17 cellular contexts compared by ENCODE assay signal in genomic region chr18:76506974-76507764, GRCh38.
"Had no signal": no experiment of that assay in that cellular context is flagged by ENCODE, and none has a peak within 500 bp of the region (broad histone marks: within the 10 kb centered on the region; RNA-seq: fewer than 3 reads in every experiment).

No MANE protein-coding gene starts in this region.

- H3K27ac ChIP-seq: foreskin keratinocyte, left ventricle myocardium inferior, lower lobe of right lung, right atrium auricular region, suprapubic skin, thyroid gland had no signal

- H3K27me3 Mint-ChIP-seq: type B pancreatic cell had no signal

- H3K9me3 ChIP-seq: left ventricle myocardium inferior, lower lobe of right lung, right atrium auricular region, suprapubic skin, thyroid gland had no signal

- H3K4me1 Mint-ChIP-seq: immature natural killer cell had no signal

- H3K4me2 ChIP-seq: smooth muscle cell had no signal

- H3K36me3 ChIP-seq: left ventricle myocardium inferior, lower lobe of right lung, right atrium auricular region, suprapubic skin, thyroid gland had no signal

- H3K4me3 Mint-ChIP-seq: immature natural killer cell; natural killer cell treated with Interleukin-12 subunit alpha and Interleukin-12 subunit beta and Interleukin-15 and Interleukin-18, amount 100 ng/mL, for 72 hours; type B pancreatic cell had no signal

- H3K9me3 Mint-ChIP-seq: immature natural killer cell; natural killer cell treated with Interleukin-12 subunit alpha and Interleukin-12 subunit beta and Interleukin-15 and Interleukin-18, amount 100 ng/mL, for 72 hours; type B pancreatic cell had no signal

- DNase-seq: dermis blood vessel endothelial cell; erythroblast; foreskin keratinocyte; immature natural killer cell; left cardiac atrium; left ventricle myocardium inferior; lower lobe of right lung; mesenchymal stem cell; midbrain; stimulated activated CD4-positive, alpha-beta T cell treated with anti-CD3 and anti-CD28 coated beads, Interleukin-2, amount 100 ng/mL, for 48 hours; stimulated activated naive CD8-positive, alpha-beta T cell treated with anti-CD3 and anti-CD28 coated beads, Interleukin-15, Interleukin-2, amounts not matched to agents 100 U/mL and 50 U/mL, for 24 hours; thyroid gland had no signal

- H3K4me1 ChIP-seq: foreskin keratinocyte, left ventricle myocardium inferior, lower lobe of right lung, right atrium auricular region, suprapubic skin had no signal

- H3K27me3 ChIP-seq: foreskin keratinocyte, right atrium auricular region, suprapubic skin, thyroid gland had no signal

- H3K36me3 Mint-ChIP-seq: immature natural killer cell; natural killer cell treated with Interleukin-12 subunit alpha and Interleukin-12 subunit beta and Interleukin-15 and Interleukin-18, amount 100 ng/mL, for 72 hours; type B pancreatic cell had no signal

- H3K4me3 ChIP-seq: left ventricle myocardium inferior, lower lobe of right lung, right atrium auricular region, smooth muscle cell, suprapubic skin, thyroid gland had no signal

- H3K27ac Mint-ChIP-seq: immature natural killer cell; natural killer cell treated with Interleukin-12 subunit alpha and Interleukin-12 subunit beta and Interleukin-15 and Interleukin-18, amount 100 ng/mL, for 72 hours; type B pancreatic cell had no signal

- ATAC-seq: foreskin keratinocyte; left cardiac atrium; natural killer cell treated with Interleukin-12 subunit alpha and Interleukin-12 subunit beta and Interleukin-15 and Interleukin-18, amount 100 ng/mL, for 72 hours; stimulated activated naive CD8-positive, alpha-beta T cell treated with anti-CD3 and anti-CD28 coated beads, Interleukin-15, Interleukin-2, amounts not matched to agents 100 U/mL and 50 U/mL, for 24 hours had no signal
